In genomic region chr15:83396071-83396470, GRCh38 we compare ENCODE assay signal across 23 cellular contexts. TPM values are rescaled to one million over a fixed set of nuclear protein-coding genes. Genes with fewer than 3 reads are reported as not detected.
DNase-seq lines count a peak whose midpoint lies in the region; ATAC-seq and TF ChIP-seq lines count a peak whose summit lies in the region.
"Had no signal": no experiment of that assay in that cellular context is flagged by ENCODE, and none has a peak within 500 bp of the region (broad histone marks: within the 10 kb centered on the region; RNA-seq: fewer than 3 reads in every experiment).

No MANE protein-coding gene starts in this region.

- no peak overlapping the region for H3K23ac ChIP-seq in H9 (ENCODE audit: insufficient read length, low read depth, low read length)

- no peak overlapping the region for H2AK5ac ChIP-seq in H9 (ENCODE audit: insufficient read length, low read length)

- no peaks in the 10 kb centered on the region for H3K79me2 ChIP-seq in H9 (ENCODE audit: insufficient read depth, low read length)

- H3K4me1 Mint-ChIP-seq in H9 (peaks cover 10 to 12% of the 10 kb centered on the region in 2 experiments), nephron progenitor cell (peaks cover 11% of the 10 kb centered on the region), natural killer cell (no peaks in the 10 kb centered on the region)
- no peaks in the 10 kb centered on the region for H3K4me1 Mint-ChIP-seq in effector memory CD8-positive, alpha-beta T cell (ENCODE audit: low read depth in 2 of 2)
- H3K4me1 Mint-ChIP-seq: CD4-positive, CD25-positive, alpha-beta regulatory T cell; naive B cell had no signal

- H3K36me3 Mint-ChIP-seq in H9 (ENCODE audit: insufficient read depth in 1 of 3, low read depth in 3 of 3), result no peaks in the 10 kb centered on the region
- H3K36me3 Mint-ChIP-seq in nephron progenitor cell (ENCODE audit: low read depth), result no peaks in the 10 kb centered on the region
- no peaks in the 10 kb centered on the region for H3K36me3 Mint-ChIP-seq in effector memory CD8-positive, alpha-beta T cell (ENCODE audit: insufficient read depth)
- no peaks in the 10 kb centered on the region for H3K36me3 Mint-ChIP-seq in natural killer cell
- H3K36me3 Mint-ChIP-seq: activated naive CD4-positive, alpha-beta T cell treated with anti-CD3 and anti-CD28 coated beads, Interleukin-2, amount 50 U/mL, for 72 hours; CD4-positive, CD25-positive, alpha-beta regulatory T cell; naive B cell had no signal

- H3K23me2 ChIP-seq in H9 (ENCODE audit: insufficient read length, low read depth, low read length, poor library complexity, severe bottlenecking), result no peaks in the 10 kb centered on the region

- H3K27ac Mint-ChIP-seq in H9 (peak overlapping the region in 1 of 3 experiments; percentile 23; a peak in 1 of 7 replicates), nephron progenitor cell (no peak overlapping the region), natural killer cell (no peak overlapping the region)
- H3K27ac Mint-ChIP-seq in effector memory CD8-positive, alpha-beta T cell, result no peak overlapping the region
- H3K27ac Mint-ChIP-seq: activated naive CD4-positive, alpha-beta T cell treated with anti-CD3 and anti-CD28 coated beads, Interleukin-2, amount 50 U/mL, for 72 hours; CD4-positive, CD25-positive, alpha-beta regulatory T cell; naive B cell had no signal

- H3K56ac ChIP-seq in H9 (ENCODE audit: insufficient read length, low read depth, low read length), result no peak overlapping the region

- no peak overlapping the region for H4K8ac ChIP-seq in H9 (replicated peaks; ENCODE audit: insufficient read length, low read depth, low read length)

- no peak overlapping the region for H2BK5ac ChIP-seq in H9 (ENCODE audit: insufficient read length, low read length)

- H3K9me3 ChIP-seq in BLaER1, result peaks cover 4% of the 10 kb centered on the region; the same call in 1 of the 2 replicates
- no peaks in the 10 kb centered on the region for H3K9me3 ChIP-seq in H9 (ENCODE audit: control insufficient read depth, low read depth, low read length)
- H3K9me3 ChIP-seq: ascending aorta, gastroesophageal sphincter, Peyer's patch had no signal

- H2BK15ac ChIP-seq in H9 (ENCODE audit: low read depth, low read length), result no peak overlapping the region

- no peak overlapping the region for H3K4ac ChIP-seq in H9 (ENCODE audit: low read depth, low read length)

- H3K4me2 ChIP-seq in BLaER1, result peak overlapping the region; percentile 77
- no peak overlapping the region for H3K4me2 ChIP-seq in H9 (ENCODE audit: insufficient read depth, insufficient read length, low read length)

- H3K9me3 Mint-ChIP-seq in H9 (no peaks in the 10 kb centered on the region), nephron progenitor cell (no peaks in the 10 kb centered on the region), natural killer cell (no peaks in the 10 kb centered on the region)
- no peaks in the 10 kb centered on the region for H3K9me3 Mint-ChIP-seq in effector memory CD8-positive, alpha-beta T cell
- H3K9me3 Mint-ChIP-seq: activated naive CD4-positive, alpha-beta T cell treated with anti-CD3 and anti-CD28 coated beads, Interleukin-2, amount 50 U/mL, for 72 hours had no signal

- no peaks in the 10 kb centered on the region for H4K20me1 ChIP-seq in BLaER1
- H4K20me1 ChIP-seq in H9 (ENCODE audit: control insufficient read depth, insufficient read depth, insufficient read length), result no peaks in the 10 kb centered on the region

- no peak overlapping the region for H2BK20ac ChIP-seq in H9 (ENCODE audit: low read depth, low read length, poor library complexity, severe bottlenecking)

- H2AFZ ChIP-seq in H9 (ENCODE audit: low read length), result peak overlapping the region; percentile 88

- H3K9ac ChIP-seq in BLaER1 (peak overlapping the region; percentile 45), H9 (ENCODE audit: extremely low read depth, insufficient read length, low read length) (no peak overlapping the region)

- H4K91ac ChIP-seq in H9 (ENCODE audit: insufficient read length, low read depth, low read length), result no peak overlapping the region

- H3K4me1 ChIP-seq in BLaER1 (peaks cover 63% of the 10 kb centered on the region), H9 (ENCODE audit: insufficient read depth, low read length) (no peaks in the 10 kb centered on the region)
- H3K4me1 ChIP-seq: ascending aorta, gastroesophageal sphincter, Peyer's patch had no signal

- intact Hi-C loops in natural killer cell (cut with micrococcal nuclease), result no loop called here

- no peak overlapping the region for H2BK120ac ChIP-seq in H9 (ENCODE audit: low read depth, low read length, poor library complexity, severe bottlenecking)

- H3K36me3 ChIP-seq in BLaER1, result no peaks in the 10 kb centered on the region
- H3K36me3 ChIP-seq: ascending aorta, gastroesophageal sphincter, Peyer's patch had no signal

- no peak overlapping the region for H3K14ac ChIP-seq in H9 (ENCODE audit: insufficient read depth, low read length)

- H3K27ac ChIP-seq in BLaER1 (peak overlapping the region; percentile 64), H9 (ENCODE audit: insufficient read length, low read depth, low read length) (no peak overlapping the region)
- H3K27ac ChIP-seq: ascending aorta, gastroesophageal sphincter, Peyer's patch, VCaP had no signal

- H3K4me3 ChIP-seq in BLaER1, result no peak overlapping the region
- H3K4me3 ChIP-seq: ascending aorta, gastroesophageal sphincter, Peyer's patch had no signal

- no peaks in the 10 kb centered on the region for H3K79me1 ChIP-seq in H9 (ENCODE audit: insufficient read depth, low read depth, low read length, poor library complexity, severe bottlenecking)

- peaks cover 7% of the 10 kb centered on the region for H3K27me3 Mint-ChIP-seq in H9 (ENCODE audit: low read depth)
- peaks cover 29% of the 10 kb centered on the region for H3K27me3 Mint-ChIP-seq in nephron progenitor cell (ENCODE audit: low read depth, poor library complexity)
- peaks cover 21 to 31% of the 10 kb centered on the region in 2 donors for H3K27me3 Mint-ChIP-seq in effector memory CD8-positive, alpha-beta T cell
- peaks cover 11 to 17% of the 10 kb centered on the region in 2 donors for H3K27me3 Mint-ChIP-seq in natural killer cell (ENCODE audit: low read depth in 2 of 2)

- ATAC-seq in effector memory CD8-positive, alpha-beta T cell (replicated peaks), result no peak
- no peak for ATAC-seq in natural killer cell
- ATAC-seq in GM19023 (IDR thresholded peaks at IDR 0.05; ENCODE audit: unreplicated experiment), result no peak
- ATAC-seq: activated naive CD4-positive, alpha-beta T cell treated with anti-CD3 and anti-CD28 coated beads, Interleukin-2, amount 50 U/mL, for 72 hours; esophagus mucosa; gastroesophageal sphincter had no signal

- H3K27me3 ChIP-seq in BLaER1, result no peaks in the 10 kb centered on the region
- no peaks in the 10 kb centered on the region for H3K27me3 ChIP-seq in H9 (ENCODE audit: insufficient read depth, low read length)
- H3K27me3 ChIP-seq: ascending aorta, Peyer's patch had no signal

- H3K4me3 Mint-ChIP-seq in H9 (no peak overlapping the region), nephron progenitor cell (no peak overlapping the region), natural killer cell (no peak overlapping the region)
- no peak overlapping the region for H3K4me3 Mint-ChIP-seq in effector memory CD8-positive, alpha-beta T cell
- H3K4me3 Mint-ChIP-seq: CD4-positive, CD25-positive, alpha-beta regulatory T cell had no signal

- DNase-seq in H9 (peak; percentile 72), ecto neural progenitor cell (ENCODE audit: low spot score) (peak; percentile 61), nephron progenitor cell (peak; percentile 35), HK-2 (ENCODE audit: unreplicated experiment) (no peak), natural killer cell (no peak)
- DNase-seq in effector memory CD8-positive, alpha-beta T cell, result no peak
- DNase-seq: CD4-positive, CD25-positive, alpha-beta regulatory T cell; effector CD4-positive, alpha-beta T cell; GF-D8; IMR-90; naive B cell; NK-92 treated with Interleukin-12 subunit alpha and Interleukin-12 subunit beta, amount 100 ng/mL, for 24 hours; Peyer's patch; stimulated activated CD4-positive, alpha-beta T cell treated with anti-CD3 and anti-CD28 coated beads, Interleukin-1b, Interleukin-23, amount 100 ng/mL, for 48 hours; T-helper 2 cell had no signal

- H3T11ph ChIP-seq in H9 (ENCODE audit: low read length), result no peak overlapping the region

- H3K18ac ChIP-seq in H9 (ENCODE audit: insufficient read length, low read depth, low read length), result no peak overlapping the region

- no peak overlapping the region for H2BK12ac ChIP-seq in H9 (ENCODE audit: insufficient read length, low read depth, low read length)

- H4K5ac ChIP-seq in H9 (ENCODE audit: insufficient read length, low read depth, low read length), result peak overlapping the region; percentile 26

- TF ChIP-seq CTCF in H9 (conservative IDR thresholded peaks at IDR 0.05), result peak; percentile 20; the same call in 1 of the 3 replicates
- TF ChIP-seq CTCF in nephron progenitor cell (IDR thresholded peaks at IDR 0.05), result no peak
- no peak for TF ChIP-seq CTCF in natural killer cell (IDR thresholded peaks at IDR 0.05)

- no CpG with 5 or more reads among the region's 6 CpGs for WGBS in H9 (ENCODE audit: extremely low coverage, insufficient read length, low lambda C conversion rate)

RNA-seq across cellular contexts. Expression of gene SH3GL3, which starts 51.1 kb away (rescaled TPM):
- total RNA-seq in H9 (2021) (11.0 and 11.2 TPM in 2 replicates), natural killer cell (not detected)
- total RNA-seq: activated naive CD4-positive, alpha-beta T cell treated with anti-CD3 and anti-CD28 coated beads, Interleukin-2, amount 50 U/mL, for 72 hours; ascending aorta; CD4-positive, CD25-positive, alpha-beta regulatory T cell; IMR-90; mesenteric fat pad; Peyer's patch had no signal

Comparison
In these comparisons a context has a peak if more than half of its experiments do, and no peak if none do; other contexts are left out.
1. DNase-seq: peak in H9 (single experiment), ecto neural progenitor cell (single experiment) and nephron progenitor cell (single experiment); none in HK-2 (single experiment), effector memory CD8-positive, alpha-beta T cell (0 of 3) and natural killer cell (single experiment).
2. RNA of gene SH3GL3, which starts 51.1 kb away (total RNA-seq): 11.0 to 11.2 TPM in H9; not detected in natural killer cell; every median in the first group is over 10 times any median in the second.